In the genomic region with DNA sequence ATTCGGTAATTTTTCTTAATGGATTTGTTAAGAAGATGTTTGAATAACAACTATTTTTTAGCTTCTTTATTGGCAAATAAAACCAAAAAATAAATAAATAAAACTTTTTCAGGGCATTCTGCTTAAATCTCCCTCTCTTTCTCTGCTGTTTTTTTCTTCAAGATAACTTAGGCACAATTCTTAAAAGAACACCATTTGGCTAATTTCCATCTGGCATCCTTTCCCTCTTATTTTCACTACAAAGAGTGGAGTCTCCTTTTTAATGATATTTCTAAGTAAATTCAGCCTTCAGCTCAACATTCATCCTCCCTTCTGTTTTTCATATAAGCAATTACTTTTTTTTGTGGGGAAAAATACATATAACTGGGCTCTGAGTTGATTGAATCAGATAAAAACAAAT, we compare ENCODE assay signal across 31 cellular contexts.
"Had no signal": no experiment of that assay in that cellular context is flagged by ENCODE, and none has a peak within 500 bp of the region (broad histone marks: within the 10 kb centered on the region; RNA-seq: fewer than 3 reads in every experiment).

No MANE protein-coding gene starts in this region.

- H3K9me3 ChIP-seq: MG63, SJCRH30 had no signal

- ATAC-seq: activated CD8-positive, alpha-beta T cell treated with anti-CD3 and anti-CD28 coated beads for 36 hours; activated T-cell treated with anti-CD3 and anti-CD28 coated beads, Interleukin-2, amount 50 U/mL, for 72 hours; activated T-helper 17 cell treated with anti-CD3 and anti-CD28 coated beads, Interleukin-2, amount 50 U/mL, for 72 hours had no signal

- H3K4me3 ChIP-seq: MG63, SJCRH30, SK-N-MC had no signal

- H3K27me3 ChIP-seq: brain microvascular endothelial cell, MG63, SJCRH30 had no signal

- H3K36me3 ChIP-seq: brain microvascular endothelial cell, MG63 had no signal

- DNase-seq: activated CD4-positive, alpha-beta T cell treated with anti-CD3 and anti-CD28 coated beads, Interleukin-2, amount 10 ng/mL, durations not matched to agents 24 days and 14 days; activated CD4-positive, alpha-beta T cell treated with anti-CD3 and anti-CD28 coated beads, Interleukin-2, amount 50 U/mL, for 4 hours; activated CD8-positive, alpha-beta T cell treated with anti-CD3 and anti-CD28 coated beads for 36 hours; activated effector memory CD4-positive, alpha-beta T cell treated with anti-CD3 and anti-CD28 coated beads, Interleukin-2, amount 50 U/mL, for 16 hours; activated naive CD4-positive, alpha-beta T cell; activated naive CD4-positive, alpha-beta T cell treated with anti-CD3 and anti-CD28 coated beads, Interleukin-2, amount 50 U/mL, for 16 hours; activated naive CD8-positive, alpha-beta T cell treated with anti-CD3 and anti-CD28 coated beads for 36 hours; activated T-cell treated with anti-CD3 and anti-CD28 coated beads, Interleukin-2, amount 50 U/mL, for 1 hour; activated T-cell treated with anti-CD3 and anti-CD28 coated beads, Interleukin-2, amount 50 U/mL, for 72 hours; amniotic stem cell; aorta; brain microvascular endothelial cell; Kasumi-1; KG1; MG63; NCI-H1048; NCI-H1105 treated with DMSO at 0.1 percent for 48 hours; NCI-H1436; NCI-H1694; NCI-H1930; NCI-H2081 treated with DMSO at 0.1 percent for 48 hours; NCI-H226; NCI-H510A; NCI-H526; NCI-H748 treated with DMSO at 0.1 percent for 48 hours; NK-92 treated with Interleukin-12 subunit alpha and Interleukin-12 subunit beta, amount 100 ng/mL, for 24 hours; OCI-M1; SHP77; SJCRH30 had no signal

- H3K27ac ChIP-seq: brain microvascular endothelial cell, SJCRH30, SK-N-MC had no signal
